23 cellular contexts compared by ENCODE assay signal in genomic region chr10:53387546-53387945, GRCh38.
DNase-seq lines count a peak whose midpoint lies in the region; ATAC-seq and TF ChIP-seq lines count a peak whose summit lies in the region.
"Had no signal": no experiment of that assay in that cellular context is flagged by ENCODE, and none has a peak within 500 bp of the region (broad histone marks: within the 10 kb centered on the region; RNA-seq: fewer than 3 reads in every experiment).

No MANE protein-coding gene starts in this region.

- peak; percentile 0 for DNase-seq in NCI-H1436 treated with DMSO at 0.1 percent for 48 hours (lab: John Stamatoyannopoulos, UW)
- DNase-seq in NCI-H1436 (lab: John Stamatoyannopoulos, UW), result no peak
- DNase-seq in brain microvascular endothelial cell, result peak; percentile 49
- no peak for DNase-seq in neuronal stem cell (ENCODE audit: low spot score)
- DNase-seq in pons (ENCODE audit: low spot score), result no peak
- DNase-seq in omental fat pad (ENCODE audit: low spot score), result no peak
- no peak for DNase-seq in SKM-1 treated with dmso at 0.1 percent for 144 hours (lab: John Stamatoyannopoulos, UW; ENCODE audit: unreplicated experiment)
- DNase-seq in KG1 (lab: John Stamatoyannopoulos, UW), result no peak
- DNase-seq: ACHN; CD4-positive, alpha-beta T cell; COR-L47; DND-41; H9; NCI-H1092 treated with DMSO at 0.1 percent for 48 hours; NCI-H1694 treated with DMSO at 0.1 percent for 48 hours; NCI-H774; NK-92 treated with Interleukin-12 subunit alpha and Interleukin-12 subunit beta, amount 100 ng/mL, for 24 hours; SIG-M5; SK-N-SH had no signal

- WGBS in neuronal stem cell (ENCODE audit: extremely low coverage in 2 of 2, insufficient read length in 2 of 2, insufficient replicate concordance in 1 of 2), 2 donors, result no CpG with 5 or more reads among the region's 5 CpGs

- no peak overlapping the region for H3K9ac ChIP-seq in neuronal stem cell (ENCODE audit: low read depth, low read length, poor library complexity)
- H3K9ac ChIP-seq: BLaER1, KMS-11, SK-N-SH had no signal

- TF ChIP-seq CTCF in brain microvascular endothelial cell (IDR thresholded peaks at IDR 0.05; ENCODE audit: low read depth, low read length, missing control alignments), result no peak
- no peak for TF ChIP-seq CTCF in omental fat pad (IDR thresholded peaks at IDR 0.05)

- no peak overlapping the region for H4K91ac ChIP-seq in neuronal stem cell (ENCODE audit: low read depth, low read length, poor library complexity)

- H3K4me2 ChIP-seq in neuronal stem cell (ENCODE audit: insufficient read depth, low read length, poor library complexity, severe bottlenecking), result no peak overlapping the region
- H3K4me2 ChIP-seq: BLaER1, KMS-11, SK-N-SH had no signal

- H2BK120ac ChIP-seq in neuronal stem cell (ENCODE audit: low read depth, low read length), result no peak overlapping the region

- no peak overlapping the region for H2AK5ac ChIP-seq in neuronal stem cell (ENCODE audit: low read depth, low read length)

- H3K4me3 ChIP-seq in brain microvascular endothelial cell (ENCODE audit: low read depth, low read length) (no peak overlapping the region), neuronal stem cell (ENCODE audit: low read length in 2 of 2) (no peak overlapping the region)
- H3K4me3 ChIP-seq: BLaER1, GM12878 had no signal

- H4K8ac ChIP-seq in neuronal stem cell (ENCODE audit: low read depth, low read length), result no peak overlapping the region

- no peak overlapping the region for H3K27ac ChIP-seq in brain microvascular endothelial cell
- H3K27ac ChIP-seq in neuronal stem cell (replicated peaks; ENCODE audit: low read length), result no peak overlapping the region
- H3K27ac ChIP-seq: 22Rv1, BLaER1, KMS-11 had no signal

- H2BK12ac ChIP-seq in neuronal stem cell (ENCODE audit: low read length), result no peak overlapping the region

- no peak overlapping the region for H2BK5ac ChIP-seq in neuronal stem cell (ENCODE audit: low read length)

- ATAC-seq in omental fat pad (ENCODE audit: low FRiP score), result no peak
- ATAC-seq: GM12878 had no signal

- no peak overlapping the region for H3K4ac ChIP-seq in neuronal stem cell (ENCODE audit: low read length)

- H3K27me3 ChIP-seq in brain microvascular endothelial cell (replicated peaks) (no peaks in the 10 kb centered on the region), neuronal stem cell (ENCODE audit: control insufficient read depth in 3 of 3, insufficient read depth in 3 of 3, low read depth in 1 of 3, low read length in 3 of 3) (no peaks in the 10 kb centered on the region)
- H3K27me3 ChIP-seq: BLaER1 had no signal

- peaks cover 0 to 3% of the 10 kb centered on the region in 2 donors for H3K4me1 ChIP-seq in neuronal stem cell (ENCODE audit: control insufficient read depth in 2 of 2, insufficient read depth in 1 of 2, low read depth in 1 of 2, low read length in 2 of 2)
- H3K4me1 ChIP-seq: BLaER1 had no signal

- H3K79me1 ChIP-seq in neuronal stem cell (ENCODE audit: low read depth, low read length), result no peaks in the 10 kb centered on the region

- H3K23ac ChIP-seq in neuronal stem cell (ENCODE audit: low read depth, low read length, poor library complexity), result no peak overlapping the region

- H3K36me3 ChIP-seq in brain microvascular endothelial cell (replicated peaks) (no peaks in the 10 kb centered on the region), neuronal stem cell (replicated peaks in 1 of 2; ENCODE audit: control insufficient read depth in 2 of 2, insufficient read depth in 2 of 2, low read length in 2 of 2) (no peaks in the 10 kb centered on the region)
- H3K36me3 ChIP-seq: BLaER1 had no signal

- in situ Hi-C loops in brain microvascular endothelial cell (cut with HindIII; ENCODE audit: low pct_ligation_motif_present, low sequenced_read_pairs), result no loop called here

- no peak overlapping the region for H3K14ac ChIP-seq in neuronal stem cell (ENCODE audit: low read length)

- peak overlapping the region; percentile 68 for H2AFZ ChIP-seq in neuronal stem cell (ENCODE audit: low read length)

- H3K18ac ChIP-seq in neuronal stem cell (ENCODE audit: low read length), result no peak overlapping the region

- no peaks in the 10 kb centered on the region for H3K9me3 ChIP-seq in neuronal stem cell (replicated peaks in 1 of 2; ENCODE audit: control insufficient read depth in 2 of 2, insufficient read depth in 1 of 2, low read depth in 1 of 2, low read length in 2 of 2)
- H3K9me3 ChIP-seq: BLaER1, SK-N-SH had no signal

- H2BK15ac ChIP-seq in neuronal stem cell (ENCODE audit: low read length), result no peak overlapping the region

Comparison
In these comparisons a context has a peak if more than half of its experiments do, and no peak if none do; other contexts are left out.
1. DNase-seq: peak in NCI-H1436 treated with DMSO at 0.1 percent for 48 hours (single experiment) and brain microvascular endothelial cell (single experiment); none in NCI-H1436 (single experiment), neuronal stem cell (single experiment), pons (single experiment), omental fat pad (single experiment), SKM-1 treated with dmso at 0.1 percent for 144 hours (single experiment) and KG1 (single experiment).